In the genomic region with DNA sequence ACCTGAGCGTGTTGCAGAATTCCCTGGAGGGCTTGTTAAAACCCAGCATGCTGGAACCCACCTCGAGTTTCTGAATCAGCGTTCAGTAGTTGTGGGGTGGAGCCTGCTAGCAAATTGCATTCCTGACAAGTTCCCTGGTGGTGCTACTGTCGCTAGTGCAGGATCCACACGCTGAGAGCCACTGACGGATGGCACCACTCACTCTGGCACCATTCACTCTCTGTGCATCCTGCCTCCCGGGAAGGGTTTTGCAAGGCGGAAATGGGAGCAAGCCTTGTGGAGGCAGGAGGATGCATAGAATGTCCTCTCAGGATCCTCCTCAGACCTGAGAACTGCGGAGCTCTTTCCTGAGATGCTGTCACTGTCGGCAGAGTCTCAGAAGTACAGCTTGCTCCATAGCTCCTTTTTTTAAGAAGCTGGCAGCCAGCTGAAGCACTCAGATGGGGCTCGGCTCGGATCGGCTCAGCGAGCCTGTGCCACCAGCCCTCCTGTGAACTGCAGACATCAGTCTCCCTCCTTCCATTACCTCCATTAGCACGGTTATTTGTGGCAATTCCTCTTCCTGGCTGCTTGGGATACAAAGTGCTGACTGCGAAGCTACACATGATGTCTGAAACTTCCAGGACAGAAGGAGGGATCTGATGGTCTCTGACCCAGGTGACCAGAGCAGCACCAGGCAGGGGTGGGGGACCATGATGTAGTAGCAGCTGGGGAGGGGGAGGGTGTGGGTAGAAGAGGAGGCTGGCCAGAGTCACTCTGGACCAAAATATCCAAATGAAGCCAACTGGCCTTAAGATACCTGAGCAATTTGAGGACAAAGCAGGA, we compare ENCODE assay signal across 1 cellular context.
TF ChIP-seq lines count a peak whose summit lies in the region.

No MANE protein-coding gene starts in this region.

TF ChIP-seq in GM23338, 12 proteins besides CTCF, POLR2A, EP300 and RAD21 (continued from another document):
- TF ChIP-seq, protein P1, sequence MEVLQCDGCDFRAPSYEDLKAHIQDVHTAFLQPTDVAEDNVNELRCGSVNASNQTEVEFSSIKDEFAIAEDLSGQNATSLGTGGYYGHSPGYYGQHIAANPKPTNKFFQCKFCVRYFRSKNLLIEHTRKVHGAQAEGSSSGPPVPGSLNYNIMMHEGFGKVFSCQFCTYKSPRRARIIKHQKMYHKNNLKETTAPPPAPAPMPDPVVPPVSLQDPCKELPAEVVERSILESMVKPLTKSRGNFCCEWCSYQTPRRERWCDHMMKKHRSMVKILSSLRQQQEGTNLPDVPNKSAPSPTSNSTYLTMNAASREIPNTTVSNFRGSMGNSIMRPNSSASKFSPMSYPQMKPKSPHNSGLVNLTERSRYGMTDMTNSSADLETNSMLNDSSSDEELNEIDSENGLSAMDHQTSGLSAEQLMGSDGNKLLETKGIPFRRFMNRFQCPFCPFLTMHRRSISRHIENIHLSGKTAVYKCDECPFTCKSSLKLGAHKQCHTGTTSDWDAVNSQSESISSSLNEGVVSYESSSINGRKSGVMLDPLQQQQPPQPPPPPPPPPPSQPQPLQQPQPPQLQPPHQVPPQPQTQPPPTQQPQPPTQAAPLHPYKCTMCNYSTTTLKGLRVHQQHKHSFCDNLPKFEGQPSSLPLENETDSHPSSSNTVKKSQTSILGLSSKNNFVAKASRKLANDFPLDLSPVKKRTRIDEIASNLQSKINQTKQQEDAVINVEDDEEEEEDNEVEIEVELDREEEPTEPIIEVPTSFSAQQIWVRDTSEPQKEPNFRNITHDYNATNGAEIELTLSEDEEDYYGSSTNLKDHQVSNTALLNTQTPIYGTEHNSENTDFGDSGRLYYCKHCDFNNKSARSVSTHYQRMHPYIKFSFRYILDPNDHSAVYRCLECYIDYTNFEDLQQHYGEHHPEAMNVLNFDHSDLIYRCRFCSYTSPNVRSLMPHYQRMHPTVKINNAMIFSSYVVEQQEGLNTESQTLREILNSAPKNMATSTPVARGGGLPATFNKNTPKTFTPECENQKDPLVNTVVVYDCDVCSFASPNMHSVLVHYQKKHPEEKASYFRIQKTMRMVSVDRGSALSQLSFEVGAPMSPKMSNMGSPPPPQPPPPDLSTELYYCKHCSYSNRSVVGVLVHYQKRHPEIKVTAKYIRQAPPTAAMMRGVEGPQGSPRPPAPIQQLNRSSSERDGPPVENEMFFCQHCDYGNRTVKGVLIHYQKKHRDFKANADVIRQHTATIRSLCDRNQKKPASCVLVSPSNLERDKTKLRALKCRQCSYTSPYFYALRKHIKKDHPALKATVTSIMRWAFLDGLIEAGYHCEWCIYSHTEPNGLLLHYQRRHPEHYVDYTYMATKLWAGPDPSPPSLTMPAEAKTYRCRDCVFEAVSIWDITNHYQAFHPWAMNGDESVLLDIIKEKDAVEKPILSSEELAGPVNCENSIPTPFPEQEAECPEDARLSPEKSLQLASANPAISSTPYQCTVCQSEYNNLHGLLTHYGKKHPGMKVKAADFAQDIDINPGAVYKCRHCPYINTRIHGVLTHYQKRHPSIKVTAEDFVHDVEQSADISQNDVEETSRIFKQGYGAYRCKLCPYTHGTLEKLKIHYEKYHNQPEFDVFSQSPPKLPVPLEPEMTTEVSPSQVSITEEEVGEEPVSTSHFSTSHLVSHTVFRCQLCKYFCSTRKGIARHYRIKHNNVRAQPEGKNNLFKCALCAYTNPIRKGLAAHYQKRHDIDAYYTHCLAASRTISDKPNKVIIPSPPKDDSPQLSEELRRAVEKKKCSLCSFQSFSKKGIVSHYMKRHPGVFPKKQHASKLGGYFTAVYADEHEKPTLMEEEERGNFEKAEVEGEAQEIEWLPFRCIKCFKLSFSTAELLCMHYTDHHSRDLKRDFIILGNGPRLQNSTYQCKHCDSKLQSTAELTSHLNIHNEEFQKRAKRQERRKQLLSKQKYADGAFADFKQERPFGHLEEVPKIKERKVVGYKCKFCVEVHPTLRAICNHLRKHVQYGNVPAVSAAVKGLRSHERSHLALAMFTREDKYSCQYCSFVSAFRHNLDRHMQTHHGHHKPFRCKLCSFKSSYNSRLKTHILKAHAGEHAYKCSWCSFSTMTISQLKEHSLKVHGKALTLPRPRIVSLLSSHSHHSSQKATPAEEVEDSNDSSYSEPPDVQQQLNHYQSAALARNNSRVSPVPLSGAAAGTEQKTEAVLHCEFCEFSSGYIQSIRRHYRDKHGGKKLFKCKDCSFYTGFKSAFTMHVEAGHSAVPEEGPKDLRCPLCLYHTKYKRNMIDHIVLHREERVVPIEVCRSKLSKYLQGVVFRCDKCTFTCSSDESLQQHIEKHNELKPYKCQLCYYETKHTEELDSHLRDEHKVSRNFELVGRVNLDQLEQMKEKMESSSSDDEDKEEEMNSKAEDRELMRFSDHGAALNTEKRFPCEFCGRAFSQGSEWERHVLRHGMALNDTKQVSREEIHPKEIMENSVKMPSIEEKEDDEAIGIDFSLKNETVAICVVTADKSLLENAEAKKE (CRISPR knock-in tag; IDR thresholded peaks at IDR 0.05) = no peak
